Comparison of ENCODE assay signal across 8 cellular contexts in the genomic region with DNA sequence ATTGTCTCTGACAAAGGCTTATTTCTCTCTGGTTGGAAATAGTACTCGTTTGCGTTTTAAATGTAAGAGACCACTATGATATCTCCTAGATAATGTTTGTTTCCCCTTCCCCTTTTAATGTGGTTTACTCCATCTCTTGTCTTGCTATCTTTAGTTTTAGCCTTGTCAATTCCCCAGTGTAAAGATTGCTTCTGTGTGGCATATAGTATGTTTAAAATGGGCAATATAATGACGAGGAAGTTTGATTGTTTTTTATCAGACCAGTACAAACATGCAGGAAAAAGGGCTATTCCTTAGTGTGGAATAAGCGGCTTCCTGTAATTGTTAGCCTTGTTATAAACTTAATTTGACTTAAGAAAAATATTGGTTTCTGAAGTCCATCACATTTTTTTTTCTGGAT. TPM values are rescaled to one million over a fixed set of nuclear protein-coding genes. Genes with fewer than 3 reads are reported as not detected.
A peak's percentile ranks its signal among the peaks of the same experiment; 100 is the strongest.
DNase-seq lines count a peak whose midpoint lies in the region; ATAC-seq and TF ChIP-seq lines count a peak whose summit lies in the region.

No MANE protein-coding gene starts in this region.

- H3K27ac Mint-ChIP-seq in stimulated activated naive CD8-positive, alpha-beta T cell treated with anti-CD3 and anti-CD28 coated beads, Interleukin-15, Interleukin-2, amounts not matched to agents 100 ng/mL and 50 ng/mL, for 24 hours = no peak overlapping the region

- peak overlapping the region; percentile 95 to 99 (median 97) for H3K4me3 ChIP-seq in breast epithelium
- H3K4me3 ChIP-seq in mucosa of rectum (ENCODE audit: low read length in 2 of 2) = peak overlapping the region; percentile 22 to 46

- H3K36me3 Mint-ChIP-seq in stimulated activated naive CD8-positive, alpha-beta T cell treated with anti-CD3 and anti-CD28 coated beads, Interleukin-15, Interleukin-2, amounts not matched to agents 100 ng/mL and 50 ng/mL, for 24 hours (ENCODE audit: low read depth) = peaks cover 8% of the 10 kb centered on the region

- TF ChIP-seq POLR2A in breast epithelium (IDR thresholded peaks at IDR 0.05) = no peak

- H3K9me3 ChIP-seq in breast epithelium = no peaks in the 10 kb centered on the region
- H3K9me3 ChIP-seq in mucosa of rectum (ENCODE audit: control insufficient read depth in 2 of 2, low read length in 2 of 2) = no peaks in the 10 kb centered on the region

- H3K27me3 ChIP-seq in breast epithelium (no peaks in the 10 kb centered on the region), mucosa of rectum (ENCODE audit: control insufficient read depth in 2 of 2, insufficient read depth in 2 of 2, low read length in 2 of 2) (peaks cover 0 to 29% of the 10 kb centered on the region in 2 donors)

- H3K4me1 ChIP-seq in breast epithelium (peaks cover 0 to 6% of the 10 kb centered on the region in 2 donors), mucosa of rectum (ENCODE audit: control insufficient read depth in 2 of 2, insufficient read depth in 2 of 2, low read length in 2 of 2) (peaks cover 0 to 2% of the 10 kb centered on the region in 2 donors)

- H3K9ac ChIP-seq in mucosa of rectum (ENCODE audit: low read depth in 1 of 2, low read length in 2 of 2) = no peak overlapping the region

- peak overlapping the region; percentile 99 to 100 for H3K27ac ChIP-seq in breast epithelium
- no peak overlapping the region for H3K27ac ChIP-seq in mucosa of rectum (ENCODE audit: low read depth in 2 of 2, low read length in 2 of 2)

- H3K4me1 Mint-ChIP-seq in stimulated activated naive CD8-positive, alpha-beta T cell treated with anti-CD3 and anti-CD28 coated beads, Interleukin-15, Interleukin-2, amounts not matched to agents 100 ng/mL and 50 ng/mL, for 24 hours (ENCODE audit: low read depth) = peaks cover 55% of the 10 kb centered on the region

- intact Hi-C loops in breast epithelium (cut with DNase I; ENCODE audit: low total_unique reads) = loop anchor here (10.0 kb wide), 1 partner anchor 233 kb away; no protein-coding TSS in a partner anchor

- no peak for TF ChIP-seq CTCF in breast epithelium (IDR thresholded peaks at IDR 0.05)

- no peaks in the 10 kb centered on the region for H3K27me3 Mint-ChIP-seq in stimulated activated naive CD8-positive, alpha-beta T cell treated with anti-CD3 and anti-CD28 coated beads, Interleukin-15, Interleukin-2, amounts not matched to agents 100 ng/mL and 50 ng/mL, for 24 hours

- peak overlapping the region; percentile 95 for H3K4me3 Mint-ChIP-seq in stimulated activated naive CD8-positive, alpha-beta T cell treated with anti-CD3 and anti-CD28 coated beads, Interleukin-15, Interleukin-2, amounts not matched to agents 100 ng/mL and 50 ng/mL, for 24 hours

- ATAC-seq in stimulated activated naive CD8-positive, alpha-beta T cell treated with anti-CD3 and anti-CD28 coated beads, Interleukin-15, Interleukin-2, amounts not matched to agents 100 U/mL and 50 U/mL, for 24 hours = no peak

- no peak for DNase-seq in stimulated activated naive CD8-positive, alpha-beta T cell treated with anti-CD3 and anti-CD28 coated beads, Interleukin-15, Interleukin-2, amounts not matched to agents 100 U/mL and 50 U/mL, for 24 hours
- no peak for DNase-seq in breast epithelium (ENCODE audit: low spot score in 2 of 2)
- no peak for DNase-seq in NCI-H226
- DNase-seq in NCI-H2196 (lab: John Stamatoyannopoulos, UW; ENCODE audit: unreplicated experiment) = no peak
- DNase-seq in cerebellar nuclear complex (lab: John Stamatoyannopoulos, UW) = no peak
- no peak for DNase-seq in activated CD4-positive, alpha-beta T cell treated with anti-CD3 and anti-CD28 coated beads, Interleukin-2, amount 50 U/mL, for 48 hours

- H3K36me3 ChIP-seq in breast epithelium (no peaks in the 10 kb centered on the region), mucosa of rectum (ENCODE audit: control insufficient read depth in 2 of 2, insufficient read depth in 2 of 2, low read length in 2 of 2) (no peaks in the 10 kb centered on the region)

- H3K9me3 Mint-ChIP-seq in stimulated activated naive CD8-positive, alpha-beta T cell treated with anti-CD3 and anti-CD28 coated beads, Interleukin-15, Interleukin-2, amounts not matched to agents 100 ng/mL and 50 ng/mL, for 24 hours = no peaks in the 10 kb centered on the region

RNA-seq across cellular contexts. Expression of a gene that starts 3.1 kb away (rescaled TPM):
- 100 to 1,000 TPM; 158 to 304 (median 172) TPM for total RNA-seq in breast epithelium

Comparison
In these comparisons a context has a peak if more than half of its experiments do, and no peak if none do; other contexts are left out.
1. H3K27ac ChIP-seq: peak in breast epithelium (2 of 2); none in mucosa of rectum (0 of 2).